In genomic region chr1:50976111-50976889, GRCh38 we compare ENCODE assay signal across 8 cellular contexts. TPM values are rescaled to one million over a fixed set of nuclear protein-coding genes. Genes with fewer than 3 reads are reported as not detected.
A peak's percentile ranks its signal among the peaks of the same experiment; 100 is the strongest.
DNase-seq lines count a peak whose midpoint lies in the region; ATAC-seq and TF ChIP-seq lines count a peak whose summit lies in the region.

No MANE protein-coding gene starts in this region.

- H3K4me1 Mint-ChIP-seq in activated B cell treated with CpG ODN at 0.5 μM for 24 hours (peaks cover 22% of the 10 kb centered on the region), endothelial cell (ENCODE audit: unreplicated experiment) (peaks cover 12% of the 10 kb centered on the region)

- H3K9me3 Mint-ChIP-seq in activated B cell treated with CpG ODN at 0.5 μM for 24 hours (no peaks in the 10 kb centered on the region), endothelial cell (ENCODE audit: unreplicated experiment) (no peaks in the 10 kb centered on the region)

- peaks cover 18% of the 10 kb centered on the region for H3K27me3 Mint-ChIP-seq in activated B cell treated with CpG ODN at 0.5 μM for 24 hours
- H3K27me3 Mint-ChIP-seq in endothelial cell (ENCODE audit: unreplicated experiment) = peaks cover 26% of the 10 kb centered on the region

- H3K9me3 ChIP-seq in heart right ventricle = no peaks in the 10 kb centered on the region
- no peaks in the 10 kb centered on the region for H3K9me3 ChIP-seq in MM.1S (replicated peaks; ENCODE audit: insufficient read depth, low read length)
- H3K9me3 ChIP-seq in iPS-15b (ENCODE audit: control insufficient read depth, insufficient read depth, low read length) = no peaks in the 10 kb centered on the region
- H3K9me3 ChIP-seq in stomach smooth muscle (ENCODE audit: control insufficient read depth in 2 of 2, low read length in 2 of 2) = no peaks in the 10 kb centered on the region

- H3K4me3 Mint-ChIP-seq in activated B cell treated with CpG ODN at 0.5 μM for 24 hours = peak overlapping the region; percentile 85
- H3K4me3 Mint-ChIP-seq in endothelial cell (ENCODE audit: unreplicated experiment) = no peak overlapping the region

- no peaks in the 10 kb centered on the region for H3K9me2 ChIP-seq in MM.1S (replicated peaks; ENCODE audit: insufficient read depth, low read length)

- H3K4me2 ChIP-seq in MM.1S (ENCODE audit: low read depth, low read length) = peak overlapping the region; percentile 65

- peaks cover 0 to 43% (median 0%) of the 10 kb centered on the region in 7 donors for H3K27me3 ChIP-seq in heart right ventricle
- H3K27me3 ChIP-seq in MM.1S (replicated peaks; ENCODE audit: insufficient read depth, low read length) = no peaks in the 10 kb centered on the region
- peaks cover 93% of the 10 kb centered on the region for H3K27me3 ChIP-seq in iPS-15b (ENCODE audit: control insufficient read depth, insufficient read depth, low read length)
- H3K27me3 ChIP-seq in stomach smooth muscle (ENCODE audit: control insufficient read depth in 1 of 2, insufficient read depth in 2 of 2, low read length in 2 of 2) = peaks cover 0 to 2% of the 10 kb centered on the region in 2 donors

- peak overlapping the region; percentile 77 for H2AFZ ChIP-seq in MM.1S (ENCODE audit: low read length)

- H3K79me2 ChIP-seq in MM.1S (ENCODE audit: low read length) = no peaks in the 10 kb centered on the region

- H3K36me3 ChIP-seq in heart right ventricle = no peaks in the 10 kb centered on the region
- H3K36me3 ChIP-seq in MM.1S (replicated peaks; ENCODE audit: insufficient read depth, low read length) = no peaks in the 10 kb centered on the region
- no peaks in the 10 kb centered on the region for H3K36me3 ChIP-seq in iPS-15b (ENCODE audit: control insufficient read depth, insufficient read depth, low read length)
- H3K36me3 ChIP-seq in stomach smooth muscle (ENCODE audit: control insufficient read depth in 2 of 2, insufficient read depth in 2 of 2, low read length in 2 of 2) = no peaks in the 10 kb centered on the region

- no peaks in the 10 kb centered on the region for H3F3A ChIP-seq in MM.1S (ENCODE audit: insufficient read depth, low read length)

- H4K20me1 ChIP-seq in MM.1S (ENCODE audit: insufficient read depth, low read length) = no peaks in the 10 kb centered on the region

- 33 to 40% methylated on average over 19 of the region's 19 CpGs for WGBS in heart right ventricle, 2 donors

- TF ChIP-seq CTCF in heart right ventricle (IDR thresholded peaks at IDR 0.05) (no peak), MM.1S (IDR thresholded peaks at IDR 0.05; ENCODE audit: low read length) (no peak), activated B cell treated with CpG ODN at 0.5 μM for 24 hours (IDR thresholded peaks at IDR 0.05) (no peak), endothelial cell (IDR thresholded peaks at IDR 0.05; ENCODE audit: unreplicated experiment) (no peak)

- DNase-seq in heart right ventricle = peak in 1 of 2 donors; percentile 9
- no peak for DNase-seq in left cardiac atrium
- no peak for DNase-seq in MM.1S
- DNase-seq in activated B cell treated with CpG ODN at 0.5 μM for 24 hours = no peak
- DNase-seq in endothelial cell (ENCODE audit: low spot score) = no peak
- DNase-seq in activated effector memory CD4-positive, alpha-beta T cell treated with Interleukin-2 at 50 U/mL for 16 hours = no peak

- POLR2A ChIA-PET in activated B cell treated with CpG ODN at 0.5 μM for 24 hours (lab: Charles Lee) = interaction anchor here (0.6 to 4.3 kb wide), 3 partner anchors 8 to 1480 kb away, joined by 4 to 35 read pairs (median 21); partner anchors contain the start of gene FAF1

- peaks cover 0 to 54% (median 26%) of the 10 kb centered on the region in 9 donors for H3K4me1 ChIP-seq in heart right ventricle
- H3K4me1 ChIP-seq in MM.1S (ENCODE audit: low read length) = no peaks in the 10 kb centered on the region
- H3K4me1 ChIP-seq in iPS-15b (ENCODE audit: control insufficient read depth, insufficient read depth, low read length) = peaks cover 13% of the 10 kb centered on the region
- H3K4me1 ChIP-seq in stomach smooth muscle (ENCODE audit: control insufficient read depth, insufficient read depth, low read length) = no peaks in the 10 kb centered on the region

- intact Hi-C loops in heart right ventricle (cut with DNase I) = loop anchor here in 2 of 10 donors (10.0 kb wide), 2 partner anchors 201 to 539 kb away; partner anchors contain the start of gene EPS15 (in 1 of the 2)
- intact Hi-C loops in left cardiac atrium (cut with DNase I) = no loop called here
- intact Hi-C loops in activated B cell treated with CpG ODN at 0.5 μM for 24 hours (cut with micrococcal nuclease) = loop anchor here (10.0 kb wide), 2 partner anchors 551 to 1729 kb away; partner anchors contain the start of gene DMRTA2

- CTCF ChIA-PET in activated B cell treated with CpG ODN at 0.5 μM for 24 hours (lab: Charles Lee) = no interaction called here

- H3K4me3 ChIP-seq in heart right ventricle = peak overlapping the region in 9 of 10 donors; percentile 75 to 94 (median 89)
- peak overlapping the region; percentile 76 for H3K4me3 ChIP-seq in MM.1S (ENCODE audit: low read length)
- peak overlapping the region; percentile 50 for H3K4me3 ChIP-seq in iPS-15b (ENCODE audit: low read depth, low read length)
- peak overlapping the region; percentile 56 to 83 for H3K4me3 ChIP-seq in stomach smooth muscle (ENCODE audit: low read length in 2 of 2)

- peak overlapping the region; percentile 79; the same call in 1 of the 2 replicates for H3K9ac ChIP-seq in MM.1S (ENCODE audit: low read length)
- H3K9ac ChIP-seq in iPS-15b (ENCODE audit: low read depth, low read length) = no peak overlapping the region
- peak overlapping the region; percentile 82 to 86 for H3K9ac ChIP-seq in stomach smooth muscle (ENCODE audit: low read length in 2 of 2)

- H3K27ac Mint-ChIP-seq in activated B cell treated with CpG ODN at 0.5 μM for 24 hours (peak overlapping the region; percentile 56), endothelial cell (ENCODE audit: unreplicated experiment) (no peak overlapping the region)

- ATAC-seq in heart right ventricle (peak in 4 of 8 donors; percentile 18 to 28 (median 26)), left cardiac atrium (no peak), activated B cell treated with CpG ODN at 0.5 μM for 24 hours (ENCODE audit: low read depth) (no peak)

- H3K36me3 Mint-ChIP-seq in activated B cell treated with CpG ODN at 0.5 μM for 24 hours (ENCODE audit: low read depth) = peaks cover 2% of the 10 kb centered on the region
- no peaks in the 10 kb centered on the region for H3K36me3 Mint-ChIP-seq in endothelial cell (ENCODE audit: low read depth, unreplicated experiment)

- peak overlapping the region; percentile 97 to 100 (median 99) for H3K27ac ChIP-seq in heart right ventricle
- H3K27ac ChIP-seq in MM.1S (ENCODE audit: low read length) = no peak overlapping the region
- peak overlapping the region; percentile 97 for H3K27ac ChIP-seq in stomach smooth muscle (ENCODE audit: low read length)

RNA-seq across cellular contexts. Expression of gene CDKN2C, which starts 6.3 kb away (rescaled TPM):
- total RNA-seq in heart right ventricle (10 to 100 TPM in 9 of 10 donors, 1 to 10 TPM in 1; 8.2 to 26.3 (median 12.8) TPM), left cardiac atrium (10 to 100 TPM; 10.0 to 19.1 TPM), activated B cell treated with CpG ODN at 0.5 μM for 24 hours (2.8 and 3.3 TPM in 2 replicates), endothelial cell (ENCODE audit: unreplicated experiment) (not detected)
- polyA plus RNA-seq in heart right ventricle = 10 to 100 TPM in 1 of 2 donors, 1 to 10 TPM in 1; 9.1 to 11.3 TPM

RNA-seq across cellular contexts. Expression of gene FAF1, which starts 16.2 kb away (rescaled TPM):
- total RNA-seq in heart right ventricle = 100 to 1,000 TPM in 1 of 10 donors, 10 to 100 TPM in 9; 81.4 to 102 (median 90.8) TPM
- polyA plus RNA-seq in heart right ventricle = 10 to 100 TPM; 30.9 to 62.3 TPM
- 10 to 100 TPM; 71.2 to 76.8 TPM for total RNA-seq in left cardiac atrium
- 57.2 and 61.7 TPM in 2 replicates for total RNA-seq in activated B cell treated with CpG ODN at 0.5 μM for 24 hours
- 54.3 TPM for total RNA-seq in endothelial cell (ENCODE audit: unreplicated experiment)
